Comparison of ENCODE assay signal across 14 cellular contexts in genomic region chr19:39953915-39954314, GRCh38. TPM values are rescaled to one million over a fixed set of nuclear protein-coding genes. Genes with fewer than 3 reads are reported as not detected.
A peak's percentile ranks its signal among the peaks of the same experiment; 100 is the strongest.
DNase-seq lines count a peak whose midpoint lies in the region; ATAC-seq and FAIRE-seq lines count a peak whose summit lies in the region.
"Had no signal": no experiment of that assay in that cellular context is flagged by ENCODE, and none has a peak within 500 bp of the region (broad histone marks: within the 10 kb centered on the region; RNA-seq: fewer than 3 reads in every experiment).

No MANE protein-coding gene starts in this region.

- H3K9me3 Mint-ChIP-seq in CD4-positive, CD25-positive, alpha-beta regulatory T cell = peaks cover 0 to 3% (median 0%) of the 10 kb centered on the region in 7 donors
- peaks cover 7% of the 10 kb centered on the region for H3K9me3 Mint-ChIP-seq in activated CD4-positive, alpha-beta memory T cell treated with anti-CD3 and anti-CD28 coated beads, Interleukin-2, amount 10 ng/mL, durations not matched to agents 7 days and 5 days
- H3K9me3 Mint-ChIP-seq in memory B cell = peaks cover 2% of the 10 kb centered on the region
- H3K9me3 Mint-ChIP-seq: nephron had no signal

- no peaks in the 10 kb centered on the region for H3K9me3 ChIP-seq in CD4-positive, CD25-positive, alpha-beta regulatory T cell (ENCODE audit: control insufficient read depth in 2 of 2, low read length in 2 of 2)
- H3K9me3 ChIP-seq: BE2C, breast epithelium, transverse colon had no signal

- H3K27me3 ChIP-seq in CD4-positive, CD25-positive, alpha-beta regulatory T cell (ENCODE audit: control insufficient read depth, insufficient read depth, low read length) = no peaks in the 10 kb centered on the region
- H3K27me3 ChIP-seq: BE2C, breast epithelium, transverse colon had no signal

- peak overlapping the region; percentile 43 to 80 (median 70) for H3K4me3 Mint-ChIP-seq in CD4-positive, CD25-positive, alpha-beta regulatory T cell
- no peak overlapping the region for H3K4me3 Mint-ChIP-seq in activated CD4-positive, alpha-beta memory T cell treated with anti-CD3 and anti-CD28 coated beads, Interleukin-2, amount 10 ng/mL, durations not matched to agents 7 days and 5 days
- peak overlapping the region; percentile 29 for H3K4me3 Mint-ChIP-seq in memory B cell
- H3K4me3 Mint-ChIP-seq: nephron had no signal

- peak overlapping the region; percentile 68 for H3K4me3 ChIP-seq in CD4-positive, CD25-positive, alpha-beta regulatory T cell (ENCODE audit: low read depth, low read length)
- H3K4me3 ChIP-seq: breast epithelium, transverse colon had no signal

- H3K27ac ChIP-seq in CD4-positive, CD25-positive, alpha-beta regulatory T cell (ENCODE audit: insufficient read depth, low read length, poor library complexity, severe bottlenecking) = peak overlapping the region; percentile 79
- H3K27ac ChIP-seq: breast epithelium, transverse colon, VCaP had no signal

- POLR2A ChIA-PET in activated CD4-positive, alpha-beta memory T cell treated with anti-CD3 and anti-CD28 coated beads, Interleukin-2, amount 10 ng/mL, durations not matched to agents 7 days and 5 days (lab: Charles Lee) = interaction anchor here (1.2 to 2.7 kb wide), 6 partner anchors 9 to 43 kb away, joined by 3 to 23 read pairs (median 6); partner anchors contain the start of genes PSMC4 and ZNF546

- H3K36me3 ChIP-seq in CD4-positive, CD25-positive, alpha-beta regulatory T cell (ENCODE audit: control insufficient read depth, insufficient read depth, low read length) = no peaks in the 10 kb centered on the region
- H3K36me3 ChIP-seq: BE2C, breast epithelium, transverse colon had no signal

- H3K4me1 ChIP-seq in CD4-positive, CD25-positive, alpha-beta regulatory T cell (ENCODE audit: control insufficient read depth, insufficient read depth, low read length, poor library complexity, severe bottlenecking) = peaks cover 57% of the 10 kb centered on the region
- H3K4me1 ChIP-seq: BE2C, breast epithelium had no signal

- FAIRE-seq in GM18507 (lab: Jason Lieb, UNC) = peak; percentile 9

- H3K4me1 Mint-ChIP-seq in CD4-positive, CD25-positive, alpha-beta regulatory T cell = peaks cover 23 to 84% (median 54%) of the 10 kb centered on the region in 4 donors
- H3K4me1 Mint-ChIP-seq in activated CD4-positive, alpha-beta memory T cell treated with anti-CD3 and anti-CD28 coated beads, Interleukin-2, amount 10 ng/mL, durations not matched to agents 7 days and 5 days = peaks cover 39% of the 10 kb centered on the region
- H3K4me1 Mint-ChIP-seq in memory B cell = peaks cover 31% of the 10 kb centered on the region
- H3K4me1 Mint-ChIP-seq: nephron had no signal

- H3K27ac Mint-ChIP-seq in CD4-positive, CD25-positive, alpha-beta regulatory T cell = peak overlapping the region; percentile 43 to 99 (median 78)
- H3K27ac Mint-ChIP-seq in activated CD4-positive, alpha-beta memory T cell treated with anti-CD3 and anti-CD28 coated beads, Interleukin-2, amount 10 ng/mL, durations not matched to agents 7 days and 5 days = peak overlapping the region; percentile 52
- peak overlapping the region; percentile 95 for H3K27ac Mint-ChIP-seq in memory B cell

- H3K36me3 Mint-ChIP-seq in CD4-positive, CD25-positive, alpha-beta regulatory T cell = no peaks in the 10 kb centered on the region
- H3K36me3 Mint-ChIP-seq in activated CD4-positive, alpha-beta memory T cell treated with anti-CD3 and anti-CD28 coated beads, Interleukin-2, amount 10 ng/mL, durations not matched to agents 7 days and 5 days (ENCODE audit: low read depth) = peaks cover 2% of the 10 kb centered on the region
- H3K36me3 Mint-ChIP-seq in memory B cell = peaks cover 8% of the 10 kb centered on the region

- ATAC-seq in CD4-positive, CD25-positive, alpha-beta regulatory T cell (ENCODE audit: low read depth in 2 of 2) = no peak
- peak; percentile 11 for ATAC-seq in memory B cell (ENCODE audit: low read depth)

- CTCF ChIA-PET in activated CD4-positive, alpha-beta memory T cell treated with anti-CD3 and anti-CD28 coated beads, Interleukin-2, amount 10 ng/mL, durations not matched to agents 7 days and 5 days (lab: Charles Lee) = interaction anchor here (1.2 to 1.9 kb wide), 3 partner anchors 12 to 111 kb away, joined by 3 to 19 read pairs (median 4); partner anchors contain the start of gene PSMC4

- no peaks in the 10 kb centered on the region for H3K27me3 Mint-ChIP-seq in CD4-positive, CD25-positive, alpha-beta regulatory T cell
- no peaks in the 10 kb centered on the region for H3K27me3 Mint-ChIP-seq in activated CD4-positive, alpha-beta memory T cell treated with anti-CD3 and anti-CD28 coated beads, Interleukin-2, amount 10 ng/mL, durations not matched to agents 7 days and 5 days
- no peaks in the 10 kb centered on the region for H3K27me3 Mint-ChIP-seq in memory B cell

- no peak for DNase-seq in CD4-positive, CD25-positive, alpha-beta regulatory T cell
- no peak for DNase-seq in GM18507 (ENCODE audit: extremely low spot score, insufficient read length, low read depth)
- DNase-seq in activated CD4-positive, alpha-beta memory T cell treated with anti-CD3 and anti-CD28 coated beads, Interleukin-2, amount 10 ng/mL, durations not matched to agents 7 days and 5 days = no peak
- no peak for DNase-seq in memory B cell (ENCODE audit: low spot score in 2 of 2)
- DNase-seq in NCI-H1048 (lab: John Stamatoyannopoulos, UW) = no peak
- no peak for DNase-seq in GDM1 (lab: John Stamatoyannopoulos, UW)
- no peak for DNase-seq in SK-N-DZ (ENCODE audit: low spot score)
- DNase-seq in amygdala (lab: John Stamatoyannopoulos, UW) = no peak
- DNase-seq: BE2C, NCI-H1092 treated with DMSO at 0.1 percent for 48 hours, transverse colon had no signal

RNA-seq across cellular contexts. Expression of gene PSMC4, which starts 17.1 kb away (rescaled TPM):
- total RNA-seq in CD4-positive, CD25-positive, alpha-beta regulatory T cell = 105 TPM
- 100 to 1,000 TPM in 2 of 4 donors, 10 to 100 TPM in 2; 89.9 to 122 (median 101) TPM for polyA plus RNA-seq in CD4-positive, CD25-positive, alpha-beta regulatory T cell
- total RNA-seq in activated CD4-positive, alpha-beta memory T cell treated with anti-CD3 and anti-CD28 coated beads, Interleukin-2, amount 10 ng/mL, durations not matched to agents 7 days and 5 days = 10 to 100 TPM; 96.4 to 97.6 TPM
- 221 and 276 TPM in 2 replicates for polyA plus RNA-seq in SK-N-DZ (2014; cell fraction: cytosol; rRNA removed)
- polyA plus RNA-seq in SK-N-DZ (2014; cell fraction: nucleus; rRNA removed) = 143 and 167 TPM in 2 replicates

RNA-seq across cellular contexts. Expression of gene FCGBP, which starts 19.5 kb away (rescaled TPM):
- 8.4 TPM for total RNA-seq in CD4-positive, CD25-positive, alpha-beta regulatory T cell
- polyA plus RNA-seq in CD4-positive, CD25-positive, alpha-beta regulatory T cell = under 1 TPM; 0.06 to 0.27 (median 0.21) TPM
- 1 to 10 TPM in 1 of 2 experiments, under 1 TPM in 1; 0.65 to 1.4 TPM for total RNA-seq in activated CD4-positive, alpha-beta memory T cell treated with anti-CD3 and anti-CD28 coated beads, Interleukin-2, amount 10 ng/mL, durations not matched to agents 7 days and 5 days
- 0.25 and 0.26 TPM in 2 replicates for polyA plus RNA-seq in SK-N-DZ (2014; cell fraction: cytosol; rRNA removed)
- polyA plus RNA-seq in SK-N-DZ (2014; cell fraction: nucleus; rRNA removed) = 0.41 and 1.6 TPM in 2 replicates

RNA-seq across cellular contexts. Expression of gene ZNF546, which starts 42.9 kb away (rescaled TPM):
- total RNA-seq in CD4-positive, CD25-positive, alpha-beta regulatory T cell = 2.3 TPM
- 1 to 10 TPM; 4.8 to 5.8 (median 5.4) TPM for polyA plus RNA-seq in CD4-positive, CD25-positive, alpha-beta regulatory T cell
- total RNA-seq in activated CD4-positive, alpha-beta memory T cell treated with anti-CD3 and anti-CD28 coated beads, Interleukin-2, amount 10 ng/mL, durations not matched to agents 7 days and 5 days = 1 to 10 TPM; 6.3 to 7.5 TPM
- polyA plus RNA-seq in SK-N-DZ (2014; cell fraction: cytosol; rRNA removed) = 2.2 and 4.3 TPM in 2 replicates
- 2.2 and 2.5 TPM in 2 replicates for polyA plus RNA-seq in SK-N-DZ (2014; cell fraction: nucleus; rRNA removed)
